Comparison of ENCODE assay signal across 10 cellular contexts in genomic region chr4:2365054-2365912, GRCh38. TPM values are rescaled to one million over a fixed set of nuclear protein-coding genes. Genes with fewer than 3 reads are reported as not detected.
A peak's percentile ranks its signal among the peaks of the same experiment; 100 is the strongest.
DNase-seq lines count a peak whose midpoint lies in the region; ATAC-seq and TF ChIP-seq lines count a peak whose summit lies in the region.
"Had no signal": no experiment of that assay in that cellular context is flagged by ENCODE, and none has a peak within 500 bp of the region (broad histone marks: within the 10 kb centered on the region; RNA-seq: fewer than 3 reads in every experiment).

No MANE protein-coding gene starts in this region.

- peak in 1 of 2 donors; percentile 10 for DNase-seq in activated T-cell treated with anti-CD3 and anti-CD28 coated beads, Interleukin-2, amount 50 U/mL, for 72 hours
- no peak for DNase-seq in activated T-cell treated with anti-CD3 and anti-CD28 coated beads, Interleukin-2, amount 50 U/mL, for 48 hours
- no peak for DNase-seq in colonic mucosa
- DNase-seq in mucosa of descending colon: peak in 1 of 3 donors; percentile 53
- DNase-seq in upper lobe of left lung: peak in 1 of 2 donors; percentile 86
- DNase-seq in stimulated activated naive CD4-positive, alpha-beta T cell treated with Interleukin-2 at 50 U/mL for 16 hours (lab: John Stamatoyannopoulos, UW): no peak
- no peak for DNase-seq in stimulated activated CD4-positive, alpha-beta T cell treated with anti-CD3 and anti-CD28 coated beads, Interleukin-2, amount 100 ng/mL, for 48 hours
- no peak for DNase-seq in EL

- TF ChIP-seq EP300 in upper lobe of left lung (IDR thresholded peaks at IDR 0.05): no peak

- H3K9me3 Mint-ChIP-seq in activated T-cell treated with anti-CD3 and anti-CD28 coated beads, Interleukin-2, amount 50 U/mL, for 72 hours: peaks cover 0 to 4% of the 10 kb centered on the region in 2 donors

- H3K9me3 ChIP-seq in colonic mucosa (no peaks in the 10 kb centered on the region), mucosa of descending colon (peaks cover 5% of the 10 kb centered on the region), upper lobe of left lung (peaks cover 0 to 6% (median 5%) of the 10 kb centered on the region in 4 donors)

- H3K4me1 Mint-ChIP-seq in activated T-cell treated with anti-CD3 and anti-CD28 coated beads, Interleukin-2, amount 50 U/mL, for 72 hours (ENCODE audit: low read depth): peaks cover 11% of the 10 kb centered on the region

- no peaks in the 10 kb centered on the region for H3K36me3 Mint-ChIP-seq in activated T-cell treated with anti-CD3 and anti-CD28 coated beads, Interleukin-2, amount 50 U/mL, for 72 hours (ENCODE audit: insufficient read depth in 2 of 2)

- peak overlapping the region in 1 of 2 donors; percentile 83 for H3K4me3 Mint-ChIP-seq in activated T-cell treated with anti-CD3 and anti-CD28 coated beads, Interleukin-2, amount 50 U/mL, for 72 hours
- H3K4me3 Mint-ChIP-seq: nephron had no signal

- H3K36me3 ChIP-seq in colonic mucosa (no peaks in the 10 kb centered on the region), mucosa of descending colon (ENCODE audit: low read depth) (no peaks in the 10 kb centered on the region), upper lobe of left lung (no peaks in the 10 kb centered on the region)

- TF ChIP-seq POLR2A in upper lobe of left lung (IDR thresholded peaks at IDR 0.05): no peak

- H3K27me3 ChIP-seq in colonic mucosa (no peaks in the 10 kb centered on the region), upper lobe of left lung (no peaks in the 10 kb centered on the region)

- H3K9ac ChIP-seq in colonic mucosa (ENCODE audit: low read depth in 2 of 2, low read length in 2 of 2): peak overlapping the region; percentile 26 to 64

- no peak overlapping the region for H3K27ac Mint-ChIP-seq in activated T-cell treated with anti-CD3 and anti-CD28 coated beads, Interleukin-2, amount 50 U/mL, for 72 hours

- 31 to 50% methylated on average over 21 to 25 of the region's 41 CpGs for WGBS in upper lobe of left lung, 2 donors

- TF ChIP-seq CTCF in colonic mucosa (IDR thresholded peaks at IDR 0.05) (no peak), mucosa of descending colon (IDR thresholded peaks at IDR 0.05) (no peak), upper lobe of left lung (IDR thresholded peaks at IDR 0.05) (no peak)

- ATAC-seq in activated T-cell treated with anti-CD3 and anti-CD28 coated beads, Interleukin-2, amount 50 U/mL, for 72 hours (replicated peaks in 1 of 2): peak; percentile 12 to 23
- ATAC-seq in mucosa of descending colon (peak; percentile 42), upper lobe of left lung (ENCODE audit: low FRiP score in 2 of 2) (no peak)

- no peak overlapping the region for H3K27ac ChIP-seq in colonic mucosa
- H3K27ac ChIP-seq in upper lobe of left lung: no peak overlapping the region
- H3K27ac ChIP-seq: C4-2B had no signal

- no peaks in the 10 kb centered on the region for H3K4me1 ChIP-seq in colonic mucosa
- peaks cover 3% of the 10 kb centered on the region for H3K4me1 ChIP-seq in mucosa of descending colon (ENCODE audit: low read depth)
- H3K4me1 ChIP-seq in upper lobe of left lung: peaks cover 4 to 19% (median 14%) of the 10 kb centered on the region in 4 donors

- intact Hi-C loops in colonic mucosa (cut with DNase I): no loop called here
- intact Hi-C loops in mucosa of descending colon (cut with DNase I, micrococcal nuclease): no loop called here

- no peaks in the 10 kb centered on the region for H3K27me3 Mint-ChIP-seq in activated T-cell treated with anti-CD3 and anti-CD28 coated beads, Interleukin-2, amount 50 U/mL, for 72 hours (ENCODE audit: low read depth)

- H3K4me3 ChIP-seq in colonic mucosa: peak overlapping the region; percentile 51
- no peak overlapping the region for H3K4me3 ChIP-seq in mucosa of descending colon
- H3K4me3 ChIP-seq in upper lobe of left lung: peak overlapping the region; percentile 25 to 54 (median 48)

RNA-seq across cellular contexts. Expression of gene ZFYVE28, which starts 53.2 kb away (rescaled TPM):
- 10 to 100 TPM; 14.4 to 24.4 TPM for total RNA-seq in activated T-cell treated with anti-CD3 and anti-CD28 coated beads, Interleukin-2, amount 50 U/mL, for 72 hours
- total RNA-seq in colonic mucosa: 10 to 100 TPM; 29.6 to 31.6 TPM
- total RNA-seq in mucosa of descending colon: 10 to 100 TPM; 32.4 to 56.4 (median 42.9) TPM
- total RNA-seq in upper lobe of left lung: 10 to 100 TPM; 10.8 to 51.3 (median 15.2) TPM

RNA-seq across cellular contexts. Expression of gene CFAP99, which starts 53.5 kb away (rescaled TPM):
- not detected for total RNA-seq in activated T-cell treated with anti-CD3 and anti-CD28 coated beads, Interleukin-2, amount 50 U/mL, for 72 hours
- under 1 TPM; 0.32 to 0.49 TPM for total RNA-seq in colonic mucosa
- total RNA-seq in mucosa of descending colon: 1 to 10 TPM; 1.2 to 1.3 (median 1.2) TPM
- 10 to 100 TPM in 3 of 6 donors, 1 to 10 TPM in 2, under 1 TPM in 1; 0.57 to 24.7 (median 9.3) TPM for total RNA-seq in upper lobe of left lung

Comparison
In these comparisons a context has a peak if more than half of its experiments do, and no peak if none do; other contexts are left out.
1. ATAC-seq: peak in activated T-cell treated with anti-CD3 and anti-CD28 coated beads, Interleukin-2, amount 50 U/mL, for 72 hours (2 of 2) and mucosa of descending colon (single experiment); none in upper lobe of left lung (0 of 2).